In genomic region chr5:145936401-145937131, GRCh38 we compare ENCODE assay signal across 8 cellular contexts. TPM values are rescaled to one million over a fixed set of nuclear protein-coding genes. Genes with fewer than 3 reads are reported as not detected.
DNase-seq lines count a peak whose midpoint lies in the region; ATAC-seq and TF ChIP-seq lines count a peak whose summit lies in the region.

A gene with protein sequence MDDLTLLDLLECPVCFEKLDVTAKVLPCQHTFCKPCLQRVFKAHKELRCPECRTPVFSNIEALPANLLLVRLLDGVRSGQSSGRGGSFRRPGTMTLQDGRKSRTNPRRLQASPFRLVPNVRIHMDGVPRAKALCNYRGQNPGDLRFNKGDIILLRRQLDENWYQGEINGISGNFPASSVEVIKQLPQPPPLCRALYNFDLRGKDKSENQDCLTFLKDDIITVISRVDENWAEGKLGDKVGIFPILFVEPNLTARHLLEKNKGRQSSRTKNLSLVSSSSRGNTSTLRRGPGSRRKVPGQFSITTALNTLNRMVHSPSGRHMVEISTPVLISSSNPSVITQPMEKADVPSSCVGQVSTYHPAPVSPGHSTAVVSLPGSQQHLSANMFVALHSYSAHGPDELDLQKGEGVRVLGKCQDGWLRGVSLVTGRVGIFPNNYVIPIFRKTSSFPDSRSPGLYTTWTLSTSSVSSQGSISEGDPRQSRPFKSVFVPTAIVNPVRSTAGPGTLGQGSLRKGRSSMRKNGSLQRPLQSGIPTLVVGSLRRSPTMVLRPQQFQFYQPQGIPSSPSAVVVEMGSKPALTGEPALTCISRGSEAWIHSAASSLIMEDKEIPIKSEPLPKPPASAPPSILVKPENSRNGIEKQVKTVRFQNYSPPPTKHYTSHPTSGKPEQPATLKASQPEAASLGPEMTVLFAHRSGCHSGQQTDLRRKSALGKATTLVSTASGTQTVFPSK (plus strand): TSS chr5:145936578. CDS start chr5:145937929, 1,351 bp downstream.

- no peak for TF ChIP-seq CTCF in OCI-LY7 (conservative IDR thresholded peaks at IDR 0.05; ENCODE audit: low read length)

- peak within 1 kb of the TSS; percentile 37 for H3K9ac ChIP-seq in HUES48 (ENCODE audit: low read depth, low read length)

- H3K4me3 ChIP-seq in HUES48 (ENCODE audit: low read depth, low read length) (peak within 1 kb of the TSS; percentile 61), OCI-LY7 (ENCODE audit: low read depth, low read length, poor library complexity, severe bottlenecking) (no peak within 1 kb of the TSS)

- no peak within 1 kb of the TSS for H3K4me2 ChIP-seq in OCI-LY7 (ENCODE audit: low read length)

- peak; percentile 68 for DNase-seq in AG08396 (ENCODE audit: low spot score)
- DNase-seq in activated CD4-positive, alpha-beta T cell treated with anti-CD3 and anti-CD28 coated beads, Interleukin-2, amount 50 U/mL, for 48 hours, result peak; percentile 36 to 49
- peak; percentile 49 for DNase-seq in fibroblast of the conjunctiva (ENCODE audit: low read depth)
- DNase-seq in non-pigmented ciliary epithelial cell (ENCODE audit: low read depth), result peak; percentile 63
- DNase-seq in OCI-LY7 (ENCODE audit: low spot score), result no peak
- DNase-seq in mesenteric fat pad (ENCODE audit: low spot score), result no peak

- no peaks in the 10 kb centered on the region for H3K9me2 ChIP-seq in OCI-LY7 (ENCODE audit: insufficient read depth, low read length)

- no TSS peak for BruUV-seq in OCI-LY7 (replicated peaks; lab: Mats Ljungman, UMichigan)

- H3K36me3 ChIP-seq in HUES48 (ENCODE audit: control insufficient read depth, insufficient read depth, low read length), result no peaks in the 10 kb centered on the region
- H3K36me3 ChIP-seq in OCI-LY7 (ENCODE audit: insufficient read depth, low read length), result no peaks in the 10 kb centered on the region

- ATAC-seq in GM18861 (IDR thresholded peaks at IDR 0.05; ENCODE audit: unreplicated experiment), result no peak

- no peaks in the 10 kb centered on the region for H3K79me2 ChIP-seq in OCI-LY7 (ENCODE audit: insufficient read depth, low read depth, low read length)

- no peaks in the 10 kb centered on the region for H4K20me1 ChIP-seq in OCI-LY7 (ENCODE audit: insufficient read depth, low read length)

- intact Hi-C loops in OCI-LY7 (cut with micrococcal nuclease; ENCODE audit: unreplicated experiment), result no loop called here

- POLR2A ChIA-PET in OCI-LY7 (lab: Charles Lee), result no interaction called here

- H3K27ac ChIP-seq in HUES48 (ENCODE audit: low read depth, low read length) (peak within 1 kb of the TSS; percentile 88), OCI-LY7 (ENCODE audit: low read depth, low read length, poor library complexity, severe bottlenecking) (no peak within 1 kb of the TSS)

- peaks cover 11% of the 10 kb centered on the region; the same call in 1 of the 2 replicates for H3K27me3 ChIP-seq in HUES48 (ENCODE audit: control insufficient read depth, insufficient read depth, low read length)

- peaks cover 36% of the 10 kb centered on the region for H3K4me1 ChIP-seq in HUES48 (ENCODE audit: control insufficient read depth, insufficient read depth, low read length)
- H3K4me1 ChIP-seq in OCI-LY7 (ENCODE audit: insufficient read depth, low read length, poor library complexity, severe bottlenecking), result no peaks in the 10 kb centered on the region

- H3K9me3 ChIP-seq in HUES48 (ENCODE audit: control insufficient read depth, insufficient read depth, low read length) (no peaks in the 10 kb centered on the region), OCI-LY7 (ENCODE audit: low read length) (no peaks in the 10 kb centered on the region)

- no peak within 1 kb of the TSS for H2AFZ ChIP-seq in OCI-LY7 (ENCODE audit: low read length)

- CTCF ChIA-PET in OCI-LY7 (lab: Charles Lee; ENCODE audit: unreplicated experiment), result no interaction called here

RNA-seq across cellular contexts. Expression of the gene that starts here (rescaled TPM):
- not detected in 2 replicates for total RNA-seq in OCI-LY7 (2014; rRNA removed; shearing (Covaris generic))
- not detected in 2 replicates for total RNA-seq in OCI-LY7 (2022)
- 1.6 TPM for total RNA-seq in mesenteric fat pad

Comparison
In these comparisons a context has a peak if more than half of its experiments do, and no peak if none do; other contexts are left out.
1. DNase-seq: peak in AG08396 (single experiment), activated CD4-positive, alpha-beta T cell treated with anti-CD3 and anti-CD28 coated beads, Interleukin-2, amount 50 U/mL, for 48 hours (2 of 2), fibroblast of the conjunctiva (single experiment) and non-pigmented ciliary epithelial cell (single experiment); none in OCI-LY7 (single experiment) and mesenteric fat pad (single experiment).